In the genomic region with DNA sequence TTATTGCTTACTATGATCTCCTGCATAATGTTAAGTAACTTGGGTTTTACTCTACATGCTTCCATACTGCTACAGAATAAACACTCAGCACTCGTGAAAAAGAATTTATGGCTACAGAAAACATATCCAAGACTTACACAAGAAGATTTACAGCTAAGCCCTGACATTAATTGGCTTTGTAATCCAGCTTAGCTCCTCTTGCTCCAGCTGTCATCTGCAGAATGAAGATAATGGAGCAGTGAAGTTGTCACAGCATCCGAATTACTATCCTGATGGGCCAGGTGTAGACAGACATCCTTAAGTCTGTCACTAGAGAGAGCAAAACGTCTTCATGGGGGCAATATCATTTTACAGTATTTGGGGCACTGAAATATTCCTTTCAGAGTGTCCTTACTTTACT, we compare ENCODE assay signal across 31 cellular contexts.
"Had no signal": no experiment of that assay in that cellular context is flagged by ENCODE, and none has a peak within 500 bp of the region (broad histone marks: within the 10 kb centered on the region; RNA-seq: fewer than 3 reads in every experiment).

No MANE protein-coding gene starts in this region.

- ATAC-seq: activated CD8-positive, alpha-beta memory T cell treated with anti-CD3 and anti-CD28 coated beads, Interleukin-2, amount 10 ng/mL, durations not matched to agents 7 days and 5 days; activated naive CD8-positive, alpha-beta T cell treated with anti-CD3 and anti-CD28 coated beads, Interleukin-2, amount 50 U/mL, for 24 hours; K562; Panc1 had no signal

- H3K4me2 ChIP-seq: SK-N-SH had no signal

- H3K4me3 ChIP-seq: cardiac muscle cell, K562, SJCRH30 had no signal

- H3K27ac ChIP-seq: cardiac muscle cell, SJCRH30 had no signal

- H3K9me3 Mint-ChIP-seq: activated CD4-positive, alpha-beta memory T cell treated with anti-CD3 and anti-CD28 coated beads, Interleukin-2, amount 10 ng/mL, durations not matched to agents 7 days and 5 days had no signal

- H3K27me3 ChIP-seq: cardiac muscle cell, SJCRH30 had no signal

- DNase-seq: activated B cell treated with CpG ODN at 0.5 μM for 24 hours; activated CD4-positive, alpha-beta memory T cell treated with anti-CD3 and anti-CD28 coated beads, Interleukin-2, amount 10 ng/mL, durations not matched to agents 7 days and 5 days; activated CD4-positive, alpha-beta T cell treated with anti-CD3 and anti-CD28 coated beads for 4 hours; activated CD4-positive, CD25-positive, alpha-beta regulatory T cell treated with anti-CD3 and anti-CD28 coated beads, Interleukin-2, amount 50 U/mL, for 72 hours; activated CD8-positive, alpha-beta memory T cell treated with anti-CD3 and anti-CD28 coated beads for 24 hours; activated CD8-positive, alpha-beta memory T cell treated with anti-CD3 and anti-CD28 coated beads, Interleukin-2, amount 10 ng/mL, durations not matched to agents 7 days and 5 days; activated CD8-positive, alpha-beta memory T cell treated with anti-CD3 and anti-CD28 coated beads, Interleukin-2, amount 50 U/mL, for 48 hours; activated effector memory CD4-positive, alpha-beta T cell treated with Interleukin-2 at 50 U/mL for 16 hours; activated naive CD4-positive, alpha-beta T cell treated with anti-CD3 and anti-CD28 coated beads, Interleukin-2, amount 10 ng/mL, durations not matched to agents 7 days and 5 days; activated naive CD8-positive, alpha-beta T cell treated with anti-CD3 and anti-CD28 coated beads, Interleukin-2, amount 50 U/mL, for 24 hours; activated T-cell treated with anti-CD3 and anti-CD28 coated beads, Interleukin-2, amount 50 U/mL, for 48 hours; anterior cingulate cortex; NCI-H1105 treated with DMSO at 0.1 percent for 48 hours; NCI-H1436; NCI-H1694; NCI-H1930; NCI-H2081 treated with DMSO at 0.1 percent for 48 hours; NCI-H226; NCI-H446 treated with DMSO at 0.1 percent for 48 hours; NCI-H526; NCI-H774; SHP77; SJCRH30; SK-N-SH had no signal

- H3K27me3 Mint-ChIP-seq: activated B cell treated with CpG ODN at 0.5 μM for 24 hours; activated CD4-positive, alpha-beta memory T cell treated with anti-CD3 and anti-CD28 coated beads, Interleukin-2, amount 10 ng/mL, durations not matched to agents 7 days and 5 days; activated CD8-positive, alpha-beta memory T cell treated with anti-CD3 and anti-CD28 coated beads, Interleukin-2, amount 10 ng/mL, durations not matched to agents 7 days and 5 days; activated naive CD4-positive, alpha-beta T cell treated with anti-CD3 and anti-CD28 coated beads, Interleukin-2, amount 10 ng/mL, durations not matched to agents 7 days and 5 days; activated naive CD8-positive, alpha-beta T cell; activated naive CD8-positive, alpha-beta T cell treated with anti-CD3 and anti-CD28 coated beads, Interleukin-2, amount 50 U/mL, for 24 hours; central memory CD8-positive, alpha-beta T cell had no signal

- H3K36me3 Mint-ChIP-seq: activated CD8-positive, alpha-beta memory T cell treated with anti-CD3 and anti-CD28 coated beads, Interleukin-2, amount 10 ng/mL, durations not matched to agents 7 days and 5 days; activated naive CD4-positive, alpha-beta T cell treated with anti-CD3 and anti-CD28 coated beads, Interleukin-2, amount 10 ng/mL, durations not matched to agents 7 days and 5 days had no signal

- H3K9me3 ChIP-seq: SK-N-SH had no signal

- H3K36me3 ChIP-seq: cardiac muscle cell, SJCRH30 had no signal

- H3K4me1 ChIP-seq: SJCRH30 had no signal

- H3K9ac ChIP-seq: SK-N-SH had no signal

- H3K4me3 Mint-ChIP-seq: activated B cell treated with CpG ODN at 0.5 μM for 24 hours; activated CD4-positive, alpha-beta memory T cell treated with anti-CD3 and anti-CD28 coated beads, Interleukin-2, amount 10 ng/mL, durations not matched to agents 7 days and 5 days; activated CD8-positive, alpha-beta memory T cell treated with anti-CD3 and anti-CD28 coated beads, Interleukin-2, amount 10 ng/mL, durations not matched to agents 7 days and 5 days; activated naive CD4-positive, alpha-beta T cell treated with anti-CD3 and anti-CD28 coated beads, Interleukin-2, amount 10 ng/mL, durations not matched to agents 7 days and 5 days; activated naive CD8-positive, alpha-beta T cell; activated naive CD8-positive, alpha-beta T cell treated with anti-CD3 and anti-CD28 coated beads, Interleukin-2, amount 50 U/mL, for 24 hours; central memory CD8-positive, alpha-beta T cell; T-helper 1 cell treated with Interleukin-12 subunit alpha and Interleukin-12 subunit beta and Interleukin-4 antibody, amounts not matched to agents 30 μg/mL and 1 μg/mL, for 36 hours; T-helper 2 cell treated with Interferon-gamma antibody and Interleukin-4, amounts not matched to agents 5 μg/mL and 100 μg/mL, for 36 hours had no signal

- H3K27ac Mint-ChIP-seq: activated B cell treated with CpG ODN at 0.5 μM for 24 hours; activated CD4-positive, alpha-beta memory T cell treated with anti-CD3 and anti-CD28 coated beads, Interleukin-2, amount 10 ng/mL, durations not matched to agents 7 days and 5 days; activated CD8-positive, alpha-beta memory T cell treated with anti-CD3 and anti-CD28 coated beads, Interleukin-2, amount 10 ng/mL, durations not matched to agents 7 days and 5 days; activated naive CD4-positive, alpha-beta T cell treated with anti-CD3 and anti-CD28 coated beads, Interleukin-2, amount 10 ng/mL, durations not matched to agents 7 days and 5 days; activated naive CD8-positive, alpha-beta T cell; activated naive CD8-positive, alpha-beta T cell treated with anti-CD3 and anti-CD28 coated beads, Interleukin-2, amount 50 U/mL, for 24 hours; T-helper 1 cell treated with Interleukin-12 subunit alpha and Interleukin-12 subunit beta and Interleukin-4 antibody, amounts not matched to agents 30 μg/mL and 1 μg/mL, for 36 hours; T-helper 2 cell treated with Interferon-gamma antibody and Interleukin-4, amounts not matched to agents 5 μg/mL and 100 μg/mL, for 36 hours had no signal

- H3K4me1 Mint-ChIP-seq: activated B cell treated with CpG ODN at 0.5 μM for 24 hours; activated CD4-positive, alpha-beta memory T cell treated with anti-CD3 and anti-CD28 coated beads, Interleukin-2, amount 10 ng/mL, durations not matched to agents 7 days and 5 days; activated CD8-positive, alpha-beta memory T cell treated with anti-CD3 and anti-CD28 coated beads, Interleukin-2, amount 10 ng/mL, durations not matched to agents 7 days and 5 days; activated naive CD4-positive, alpha-beta T cell treated with anti-CD3 and anti-CD28 coated beads, Interleukin-2, amount 10 ng/mL, durations not matched to agents 7 days and 5 days; activated naive CD8-positive, alpha-beta T cell treated with anti-CD3 and anti-CD28 coated beads, Interleukin-2, amount 50 U/mL, for 24 hours; central memory CD8-positive, alpha-beta T cell had no signal
